Comparison of ENCODE assay signal across 15 cellular contexts in the genomic region with DNA sequence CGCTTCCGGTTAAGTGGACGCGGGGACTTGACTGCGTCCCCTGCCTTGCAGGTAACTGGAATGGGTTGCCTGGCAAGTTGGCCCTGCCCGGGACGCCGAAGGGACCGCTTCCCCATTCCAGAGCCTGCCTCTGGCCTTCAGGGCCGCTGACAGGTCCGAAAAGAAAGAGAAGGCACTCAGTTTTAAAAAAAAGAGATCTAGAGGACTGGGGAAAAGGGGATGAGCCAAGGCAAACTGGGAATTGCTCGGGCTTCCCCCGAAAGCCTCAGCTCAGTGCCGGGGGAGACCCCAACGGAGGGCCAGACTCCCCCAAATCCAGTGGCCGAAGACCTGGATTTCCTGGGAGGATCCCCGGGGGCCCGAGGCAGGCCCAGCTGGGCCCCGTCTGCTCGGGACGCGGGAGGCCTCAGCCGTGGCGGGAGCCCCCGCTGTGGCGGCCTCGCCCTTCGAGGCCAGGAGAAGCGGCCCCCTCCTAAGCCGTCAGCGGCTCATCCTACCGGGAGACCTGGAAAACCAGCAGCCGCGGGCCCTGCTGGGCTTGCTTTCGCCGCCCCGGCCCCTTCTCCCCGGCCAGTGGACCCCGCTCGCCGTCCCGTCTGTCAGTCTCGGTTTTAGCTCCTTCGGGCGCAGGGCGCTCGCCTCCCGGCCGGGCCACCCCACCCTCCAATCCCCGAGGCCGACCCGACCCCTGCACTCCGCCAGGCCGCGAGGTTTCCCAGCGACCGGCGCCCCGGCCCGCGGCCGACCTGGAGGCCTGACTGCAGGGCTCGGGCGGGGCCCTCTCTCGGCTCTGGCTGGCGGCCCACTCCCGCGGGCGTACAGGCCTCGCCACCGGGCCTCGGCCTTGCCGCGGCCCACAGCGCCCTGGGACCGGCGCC. TPM values are rescaled to one million over a fixed set of nuclear protein-coding genes. Genes with fewer than 3 reads are reported as not detected.
A peak's percentile ranks its signal among the peaks of the same experiment; 100 is the strongest.
DNase-seq lines count a peak whose midpoint lies in the region; ATAC-seq, FAIRE-seq and TF ChIP-seq lines count a peak whose summit lies in the region.
"Had no signal": no experiment of that assay in that cellular context is flagged by ENCODE, and none has a peak within 500 bp of the region (broad histone marks: within the 10 kb centered on the region; RNA-seq: fewer than 3 reads in every experiment).

No MANE protein-coding gene starts in this region.

- TF ChIP-seq CTCF in breast epithelium (IDR thresholded peaks at IDR 0.05) (no peak), MCF 10A (IDR thresholded peaks at IDR 0.05; ENCODE audit: unreplicated experiment) (no peak), nephron progenitor cell (IDR thresholded peaks at IDR 0.05) (no peak), type B pancreatic cell (conservative IDR thresholded peaks at IDR 0.05) (no peak)

- no TSS peak for BruUV-seq in MCF 10A (replicated peaks; lab: Mats Ljungman, UMichigan)

- H3K4me1 Mint-ChIP-seq in MCF 10A (ENCODE audit: insufficient read depth, unreplicated experiment) (no peaks in the 10 kb centered on the region), nephron progenitor cell (peaks cover 12% of the 10 kb centered on the region), type B pancreatic cell (ENCODE audit: unreplicated experiment) (no peaks in the 10 kb centered on the region)

- H3K4me3 ChIP-seq in breast epithelium = peak overlapping the region; percentile 23 to 57 (median 30)
- no peak overlapping the region for H3K4me3 ChIP-seq in small intestine (ENCODE audit: low read depth in 1 of 2, low read length in 2 of 2)

- TF ChIP-seq POLR2A in breast epithelium (IDR thresholded peaks at IDR 0.05) = no peak

- H3K27me3 ChIP-seq in breast epithelium (peaks cover 6 to 98% of the 10 kb centered on the region in 2 donors), small intestine (ENCODE audit: control insufficient read depth in 2 of 2, insufficient read depth in 2 of 2, low read length in 2 of 2) (peaks cover 17 to 64% of the 10 kb centered on the region in 2 donors)

- H3K9me3 ChIP-seq in breast epithelium (no peaks in the 10 kb centered on the region), small intestine (ENCODE audit: control insufficient read depth, low read depth) (no peaks in the 10 kb centered on the region)

- peak; percentile 15 for ATAC-seq in esophagus mucosa
- no peak for ATAC-seq in GM19324 (IDR thresholded peaks at IDR 0.05; ENCODE audit: low FRiP score, unreplicated experiment)
- ATAC-seq in GM18867 (IDR thresholded peaks at IDR 0.05; ENCODE audit: unreplicated experiment) = no peak
- ATAC-seq: foreskin keratinocyte had no signal

- H3K27ac ChIP-seq in breast epithelium (no peak overlapping the region), small intestine (ENCODE audit: low read depth in 1 of 2, low read length in 1 of 2) (no peak overlapping the region)
- H3K27ac ChIP-seq: foreskin keratinocyte had no signal

- 3 to 4% (median 3%) methylated on average over 61 to 77 of the region's 77 CpGs for WGBS in small intestine, 3 donors

- peaks cover 45% of the 10 kb centered on the region for H3K27me3 Mint-ChIP-seq in MCF 10A (ENCODE audit: insufficient read depth, unreplicated experiment)
- peaks cover 97% of the 10 kb centered on the region for H3K27me3 Mint-ChIP-seq in nephron progenitor cell (ENCODE audit: low read depth, poor library complexity)
- peaks cover 92% of the 10 kb centered on the region for H3K27me3 Mint-ChIP-seq in type B pancreatic cell

- DNase-seq in breast epithelium (ENCODE audit: low spot score in 2 of 2) (no peak), MCF 10A (ENCODE audit: unreplicated experiment) (no peak), nephron progenitor cell (peak; percentile 61), type B pancreatic cell (ENCODE audit: extremely low spot score, unreplicated experiment) (no peak), small intestine (no peak)
- DNase-seq: activated CD4-positive, CD25-positive, alpha-beta regulatory T cell; activated effector memory CD4-positive, alpha-beta T cell treated with Interleukin-2 at 50 U/mL for 16 hours; DND-41; foreskin keratinocyte; NCI-H1105 treated with DMSO at 0.1 percent for 48 hours; NCI-H526 had no signal

- POLR2A ChIA-PET in MCF 10A (lab: Yijun Ruan, JAX) = interaction anchor here (0.6 kb wide), 1 partner anchor 69 kb away, joined by 3 read pairs; no protein-coding TSS in a partner anchor

- no peak overlapping the region for H3K4me3 Mint-ChIP-seq in MCF 10A (ENCODE audit: unreplicated experiment)
- peak overlapping the region; percentile 50 for H3K4me3 Mint-ChIP-seq in nephron progenitor cell
- H3K4me3 Mint-ChIP-seq in type B pancreatic cell = peak overlapping the region; percentile 73

- no peaks in the 10 kb centered on the region for H3K4me1 ChIP-seq in breast epithelium
- H3K4me1 ChIP-seq in small intestine (ENCODE audit: control insufficient read depth in 2 of 2, insufficient read depth in 1 of 2, low read depth in 1 of 2, low read length in 1 of 2) = peaks cover 2 to 4% of the 10 kb centered on the region in 2 donors
- H3K4me1 ChIP-seq: foreskin keratinocyte had no signal

- H3K9me3 Mint-ChIP-seq in MCF 10A (ENCODE audit: unreplicated experiment) (no peaks in the 10 kb centered on the region), nephron progenitor cell (peaks cover 7% of the 10 kb centered on the region), type B pancreatic cell (no peaks in the 10 kb centered on the region)
- H3K9me3 Mint-ChIP-seq: stimulated activated naive CD8-positive, alpha-beta T cell treated with anti-CD3 and anti-CD28 coated beads, Interleukin-15, Interleukin-2, amounts not matched to agents 100 ng/mL and 50 ng/mL, for 24 hours had no signal

- intact Hi-C loops in breast epithelium (cut with DNase I; ENCODE audit: low total_unique reads) = no loop called here
- intact Hi-C loops in MCF 10A (cut with micrococcal nuclease) = no loop called here

- FAIRE-seq in small intestine (lab: Jason Lieb, UNC) = no peak

- no peak overlapping the region for H3K27ac Mint-ChIP-seq in MCF 10A (ENCODE audit: low read depth, unreplicated experiment)
- no peak overlapping the region for H3K27ac Mint-ChIP-seq in nephron progenitor cell
- no peak overlapping the region for H3K27ac Mint-ChIP-seq in type B pancreatic cell
- H3K27ac Mint-ChIP-seq: stimulated activated naive CD8-positive, alpha-beta T cell treated with anti-CD3 and anti-CD28 coated beads, Interleukin-15, Interleukin-2, amounts not matched to agents 100 ng/mL and 50 ng/mL, for 24 hours had no signal

- no peaks in the 10 kb centered on the region for H3K36me3 ChIP-seq in breast epithelium
- no peaks in the 10 kb centered on the region for H3K36me3 ChIP-seq in small intestine (ENCODE audit: control insufficient read depth in 2 of 2, insufficient read depth in 2 of 2, low read length in 2 of 2)

- CTCF ChIA-PET in MCF 10A (lab: Yijun Ruan, JAX) = no interaction called here

- H3K36me3 Mint-ChIP-seq in MCF 10A (ENCODE audit: insufficient read depth, unreplicated experiment) = no peaks in the 10 kb centered on the region
- H3K36me3 Mint-ChIP-seq in nephron progenitor cell (ENCODE audit: low read depth) = no peaks in the 10 kb centered on the region
- no peaks in the 10 kb centered on the region for H3K36me3 Mint-ChIP-seq in type B pancreatic cell

RNA-seq across cellular contexts. Expression of gene OTX2, which starts 12.5 kb away (rescaled TPM):
- total RNA-seq in breast epithelium (not detected), MCF 10A (2022) (not detected in 2 replicates), esophagus mucosa (not detected), type B pancreatic cell (ENCODE audit: low replicate concordance) (0.22 TPM in 1 of 2 replicates, not detected in the other)
- polyA plus RNA-seq in small intestine = not detected
- total RNA-seq: foreskin keratinocyte had no signal
- polyA plus RNA-seq: foreskin keratinocyte had no signal

Comparison
In these comparisons a context has a peak if more than half of its experiments do, and no peak if none do; other contexts are left out.
1. H3K4me3 ChIP-seq: peak in breast epithelium (3 of 3); none in small intestine (0 of 2).